Comparison of ENCODE assay signal across 28 cellular contexts in genomic region chr6:1063671-1064355, GRCh38.
DNase-seq lines count a peak whose midpoint lies in the region; ATAC-seq and TF ChIP-seq lines count a peak whose summit lies in the region.
"Had no signal": no experiment of that assay in that cellular context is flagged by ENCODE, and none has a peak within 500 bp of the region (broad histone marks: within the 10 kb centered on the region; RNA-seq: fewer than 3 reads in every experiment).

No MANE protein-coding gene starts in this region.

- H3K9ac ChIP-seq in mammary epithelial cell (ENCODE audit: insufficient read depth, low read length): no peak overlapping the region
- H3K9ac ChIP-seq: BLaER1 had no signal

- H2AFZ ChIP-seq in mammary epithelial cell (ENCODE audit: low read depth, low read length): no peak overlapping the region

- H3K4me1 Mint-ChIP-seq in MCF 10A (ENCODE audit: insufficient read depth, unreplicated experiment): peaks cover 20% of the 10 kb centered on the region
- peaks cover 3% of the 10 kb centered on the region for H3K4me1 Mint-ChIP-seq in nephron progenitor cell
- H3K4me1 Mint-ChIP-seq in osteocyte (ENCODE audit: unreplicated experiment): no peaks in the 10 kb centered on the region
- H3K4me1 Mint-ChIP-seq in CD14-positive monocyte: no peaks in the 10 kb centered on the region

- H3K4me3 Mint-ChIP-seq in MCF 10A (ENCODE audit: unreplicated experiment): no peak overlapping the region
- no peak overlapping the region for H3K4me3 Mint-ChIP-seq in nephron progenitor cell
- H3K4me3 Mint-ChIP-seq in osteocyte (ENCODE audit: unreplicated experiment): no peak overlapping the region
- no peak overlapping the region for H3K4me3 Mint-ChIP-seq in CD14-positive monocyte
- H3K4me3 Mint-ChIP-seq: T-helper 17 cell had no signal

- H3K9me3 Mint-ChIP-seq in MCF 10A (ENCODE audit: unreplicated experiment) (no peaks in the 10 kb centered on the region), nephron progenitor cell (no peaks in the 10 kb centered on the region), osteocyte (ENCODE audit: unreplicated experiment) (no peaks in the 10 kb centered on the region), CD14-positive monocyte (peaks cover 0 to 2% (median 0%) of the 10 kb centered on the region in 7 donors)

- dilution Hi-C loops in mammary epithelial cell (cut with HindIII; ENCODE audit: low sequenced_read_pairs): no loop called here

- H4K20me1 ChIP-seq in mammary epithelial cell (ENCODE audit: insufficient read depth, low read length): no peaks in the 10 kb centered on the region
- H4K20me1 ChIP-seq: BLaER1 had no signal

- BruUV-seq in MCF 10A (replicated peaks; lab: Mats Ljungman, UMichigan) (no TSS peak), mammary epithelial cell (replicated peaks; lab: Mats Ljungman, UMichigan) (no TSS peak)

- H3K36me3 ChIP-seq in breast epithelium (no peaks in the 10 kb centered on the region), mammary epithelial cell (ENCODE audit: insufficient read depth, low read length) (no peaks in the 10 kb centered on the region)
- H3K36me3 ChIP-seq: BLaER1, cardiac muscle cell, heart right ventricle, SJCRH30, transverse colon had no signal

- H3K27ac Mint-ChIP-seq in MCF 10A (ENCODE audit: low read depth, unreplicated experiment) (peak overlapping the region; percentile 1), nephron progenitor cell (no peak overlapping the region), osteocyte (ENCODE audit: unreplicated experiment) (no peak overlapping the region), CD14-positive monocyte (no peak overlapping the region)
- H3K27ac Mint-ChIP-seq: T-helper 17 cell had no signal

- in situ Hi-C loops in mammary epithelial cell (cut with MboI; ENCODE audit: low sequenced_read_pairs in 2 of 2): no loop called here

- TF ChIP-seq POLR2A in breast epithelium (IDR thresholded peaks at IDR 0.05): no peak

- H3K27me3 Mint-ChIP-seq in MCF 10A (ENCODE audit: insufficient read depth, unreplicated experiment) (no peaks in the 10 kb centered on the region), nephron progenitor cell (ENCODE audit: low read depth, poor library complexity) (peaks cover 19% of the 10 kb centered on the region), osteocyte (ENCODE audit: unreplicated experiment) (no peaks in the 10 kb centered on the region), CD14-positive monocyte (ENCODE audit: low read depth in 3 of 3) (peaks cover 2 to 9% (median 5%) of the 10 kb centered on the region in 3 donors)

- intact Hi-C loops in MCF 10A (cut with micrococcal nuclease) (no loop called here), breast epithelium (cut with DNase I; ENCODE audit: low total_unique reads) (no loop called here), mammary epithelial cell (cut with micrococcal nuclease) (no loop called here), CD14-positive monocyte (cut with micrococcal nuclease) (no loop called here)

- WGBS in mammary epithelial cell (ENCODE audit: low coverage, missing lambda C conversion rate): 64% methylated on average over 13 of the region's 13 CpGs

- H3K4me1 ChIP-seq in breast epithelium (no peaks in the 10 kb centered on the region), mammary epithelial cell (ENCODE audit: insufficient read depth, low read length) (no peaks in the 10 kb centered on the region), foreskin keratinocyte (no peaks in the 10 kb centered on the region)
- H3K4me1 ChIP-seq: BLaER1, heart right ventricle, SJCRH30, transverse colon had no signal

- peak; percentile 49 for ATAC-seq in foreskin keratinocyte
- ATAC-seq: heart right ventricle; stimulated activated naive CD8-positive, alpha-beta T cell treated with anti-CD3 and anti-CD28 coated beads, Interleukin-15, Interleukin-2, amounts not matched to agents 100 U/mL and 50 U/mL, for 24 hours; T-helper 17 cell had no signal

- H3K27ac ChIP-seq in breast epithelium (no peak overlapping the region), mammary epithelial cell (ENCODE audit: insufficient read depth, low read depth, low read length) (no peak overlapping the region), foreskin keratinocyte (no peak overlapping the region)
- H3K27ac ChIP-seq: 22Rv1, BLaER1, cardiac muscle cell, dorsolateral prefrontal cortex, heart right ventricle, SJCRH30, transverse colon, VCaP had no signal

- no peak for DNase-seq in MCF 10A (ENCODE audit: unreplicated experiment)
- no peak for DNase-seq in breast epithelium (ENCODE audit: low spot score in 2 of 2)
- peak; percentile 51 for DNase-seq in mammary epithelial cell
- DNase-seq in foreskin keratinocyte: peak in 1 of 2 donors; percentile 45
- no peak for DNase-seq in nephron progenitor cell
- no peak for DNase-seq in DMS153 (lab: John Stamatoyannopoulos, UW)
- DNase-seq in osteocyte (ENCODE audit: extremely low spot score, unreplicated experiment): no peak
- DNase-seq in CD14-positive monocyte (ENCODE audit: low spot score): no peak
- DNase-seq: activated CD4-positive, alpha-beta T cell treated with anti-CD3 and anti-CD28 coated beads, Interleukin-2, amount 50 U/mL, for 48 hours; activated gamma-delta T cell treated with Interleukin-2 at 50 U/mL for 16 hours; amniotic stem cell; dorsolateral prefrontal cortex; GF-D8; heart right ventricle; KBM-7; MV-4-11; NCI-H187 treated with DMSO at 0.1 percent for 48 hours; NCI-H226; SJCRH30; stimulated activated CD4-positive, alpha-beta T cell treated with anti-CD3 and anti-CD28 coated beads, Interleukin-2, amount 100 ng/mL, for 48 hours; stimulated activated naive CD8-positive, alpha-beta T cell treated with anti-CD3 and anti-CD28 coated beads, Interleukin-15, Interleukin-2, amounts not matched to agents 100 U/mL and 50 U/mL, for 24 hours; T-helper 17 cell; transverse colon had no signal

- POLR2A ChIA-PET in MCF 10A (lab: Yijun Ruan, JAX): interaction anchor here (0.6 to 3.0 kb wide), 8 partner anchors 20 to 260 kb away, joined by 3 to 11 read pairs (median 3); partner anchors contain the start of gene FOXQ1

- H3K27me3 ChIP-seq in breast epithelium (no peaks in the 10 kb centered on the region), mammary epithelial cell (ENCODE audit: insufficient read depth, low read length) (no peaks in the 10 kb centered on the region), foreskin keratinocyte (no peaks in the 10 kb centered on the region)
- H3K27me3 ChIP-seq: BLaER1, cardiac muscle cell, dorsolateral prefrontal cortex, SJCRH30, transverse colon had no signal

- H3K36me3 Mint-ChIP-seq in MCF 10A (ENCODE audit: insufficient read depth, unreplicated experiment) (no peaks in the 10 kb centered on the region), nephron progenitor cell (ENCODE audit: low read depth) (no peaks in the 10 kb centered on the region), osteocyte (ENCODE audit: unreplicated experiment) (no peaks in the 10 kb centered on the region), CD14-positive monocyte (no peaks in the 10 kb centered on the region)

- no peaks in the 10 kb centered on the region for H3K9me3 ChIP-seq in breast epithelium
- H3K9me3 ChIP-seq in mammary epithelial cell (replicated peaks; ENCODE audit: insufficient read depth, low read length): no peaks in the 10 kb centered on the region
- H3K9me3 ChIP-seq: BLaER1, heart right ventricle, SJCRH30, transverse colon had no signal

- H3K79me2 ChIP-seq in mammary epithelial cell (ENCODE audit: insufficient read depth, low read length): no peaks in the 10 kb centered on the region

- CTCF ChIA-PET in MCF 10A (lab: Yijun Ruan, JAX): interaction anchor here (0.9 kb wide), 1 partner anchor 272 kb away, joined by 5 read pairs; no protein-coding TSS in a partner anchor
- CTCF ChIA-PET in mammary epithelial cell (lab: Charles Lee; ENCODE audit: low non-redundant PET): no interaction called here

- TF ChIP-seq CTCF in MCF 10A (IDR thresholded peaks at IDR 0.05; ENCODE audit: unreplicated experiment) (no peak), breast epithelium (IDR thresholded peaks at IDR 0.05) (no peak), mammary epithelial cell (conservative IDR thresholded peaks at IDR 0.05 in 1 of 2, IDR thresholded peaks at IDR 0.05 in 1 of 2; ENCODE audit: extremely low read depth in 1 of 2, insufficient read depth in 1 of 2, low read depth in 1 of 2, low read length in 2 of 2) (no peak), foreskin keratinocyte (conservative IDR thresholded peaks at IDR 0.05) (no peak), nephron progenitor cell (IDR thresholded peaks at IDR 0.05) (no peak), osteocyte (IDR thresholded peaks at IDR 0.05) (no peak), CD14-positive monocyte (IDR thresholded peaks at IDR 0.05) (no peak)

- H3K4me3 ChIP-seq in breast epithelium (no peak overlapping the region), mammary epithelial cell (replicated peaks in 1 of 3; ENCODE audit: insufficient read depth in 1 of 3, low read depth in 2 of 3, low read length in 3 of 3) (no peak overlapping the region)
- H3K4me3 ChIP-seq: BLaER1, cardiac muscle cell, dorsolateral prefrontal cortex, heart right ventricle, SJCRH30, skin epidermis, transverse colon had no signal

- H3K4me2 ChIP-seq in mammary epithelial cell (ENCODE audit: insufficient read depth, low read depth, low read length): no peak overlapping the region
- H3K4me2 ChIP-seq: BLaER1 had no signal
